ENCODE assay signal across 20 cellular contexts in the genomic region with DNA sequence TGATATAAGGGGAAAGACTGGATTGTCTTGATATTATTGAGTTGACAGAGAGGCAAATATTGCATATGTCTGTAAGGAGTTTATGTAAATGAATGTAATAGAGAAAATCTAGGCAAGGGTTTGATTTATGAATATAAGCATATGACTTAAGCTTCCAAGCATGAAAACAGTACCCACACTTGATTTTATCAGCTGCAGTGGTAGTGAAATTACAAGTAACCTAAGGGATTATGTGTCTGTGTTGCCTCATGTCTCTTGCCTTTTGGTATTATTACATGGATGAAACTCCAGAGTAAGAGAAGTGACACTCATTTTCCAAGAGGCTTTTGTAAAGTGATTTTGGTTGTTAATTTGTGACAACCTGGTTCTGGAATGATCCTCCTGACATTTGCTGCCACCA.
"Had no signal": no experiment of that assay in that cellular context is flagged by ENCODE, and none has a peak within 500 bp of the region (broad histone marks: within the 10 kb centered on the region; RNA-seq: fewer than 3 reads in every experiment).

No MANE protein-coding gene starts in this region.

- H3K9me3 Mint-ChIP-seq: activated naive CD8-positive, alpha-beta T cell treated with anti-CD3 and anti-CD28 coated beads, Interleukin-2, amount 50 U/mL, for 24 hours; activated T-helper 17 cell treated with anti-CD3 and anti-CD28 coated beads, Interleukin-2, amount 50 U/mL, for 72 hours; endodermal cell; stimulated activated memory B cell treated with anti-CD40 and anti-IgM and Interleukin-4, amounts not matched to agents 10 μg/mL and 1 μg/mL and 100 μg/mL, for 72 hours had no signal

- H3K27ac ChIP-seq: cardiac muscle cell, dorsolateral prefrontal cortex, parathyroid adenoma, tibial artery had no signal

- FAIRE-seq: urothelium cell line had no signal

- ATAC-seq: activated CD4-positive, CD25-positive, alpha-beta regulatory T cell treated with anti-CD3 and anti-CD28 coated beads, Interleukin-2, amount 50 U/mL, for 24 hours; activated naive CD8-positive, alpha-beta T cell treated with anti-CD3 and anti-CD28 coated beads, Interleukin-2, amount 50 U/mL, for 24 hours; activated T-helper 17 cell treated with anti-CD3 and anti-CD28 coated beads, Interleukin-2, amount 50 U/mL, for 72 hours; stimulated activated memory B cell treated with anti-CD40 and anti-IgM and Interleukin-4, amounts not matched to agents 10 μg/mL and 1 μg/mL and 100 μg/mL, for 72 hours had no signal

- H3K4me3 Mint-ChIP-seq: activated naive CD8-positive, alpha-beta T cell treated with anti-CD3 and anti-CD28 coated beads, Interleukin-2, amount 50 U/mL, for 24 hours; activated T-helper 17 cell treated with anti-CD3 and anti-CD28 coated beads, Interleukin-2, amount 50 U/mL, for 72 hours; endodermal cell; neural crest cell; stimulated activated memory B cell treated with anti-CD40 and anti-IgM and Interleukin-4, amounts not matched to agents 10 μg/mL and 1 μg/mL and 100 μg/mL, for 72 hours had no signal

- H3K36me3 ChIP-seq: cardiac muscle cell, tibial artery had no signal

- H3K79me2 ChIP-seq: parathyroid adenoma had no signal

- H3K27ac Mint-ChIP-seq: activated naive CD8-positive, alpha-beta T cell treated with anti-CD3 and anti-CD28 coated beads, Interleukin-2, amount 50 U/mL, for 24 hours; activated T-helper 17 cell treated with anti-CD3 and anti-CD28 coated beads, Interleukin-2, amount 50 U/mL, for 72 hours; endodermal cell; stimulated activated memory B cell treated with anti-CD40 and anti-IgM and Interleukin-4, amounts not matched to agents 10 μg/mL and 1 μg/mL and 100 μg/mL, for 72 hours had no signal

- H3K4me1 ChIP-seq: parathyroid adenoma, tibial artery had no signal

- H3K9me3 ChIP-seq: tibial artery had no signal

- H3K4me1 Mint-ChIP-seq: activated naive CD8-positive, alpha-beta T cell treated with anti-CD3 and anti-CD28 coated beads, Interleukin-2, amount 50 U/mL, for 24 hours; activated T-helper 17 cell treated with anti-CD3 and anti-CD28 coated beads, Interleukin-2, amount 50 U/mL, for 72 hours; neural crest cell; stimulated activated memory B cell treated with anti-CD40 and anti-IgM and Interleukin-4, amounts not matched to agents 10 μg/mL and 1 μg/mL and 100 μg/mL, for 72 hours had no signal

- H3K36me3 Mint-ChIP-seq: stimulated activated memory B cell treated with anti-CD40 and anti-IgM and Interleukin-4, amounts not matched to agents 10 μg/mL and 1 μg/mL and 100 μg/mL, for 72 hours had no signal

- H3K27me3 ChIP-seq: cardiac muscle cell, dorsolateral prefrontal cortex, tibial artery had no signal

- H3K4me3 ChIP-seq: cardiac muscle cell, dorsolateral prefrontal cortex, lung, tibial artery had no signal

- H3K27me3 Mint-ChIP-seq: activated naive CD8-positive, alpha-beta T cell treated with anti-CD3 and anti-CD28 coated beads, Interleukin-2, amount 50 U/mL, for 24 hours; stimulated activated memory B cell treated with anti-CD40 and anti-IgM and Interleukin-4, amounts not matched to agents 10 μg/mL and 1 μg/mL and 100 μg/mL, for 72 hours had no signal

- H3K9ac ChIP-seq: parathyroid adenoma had no signal

- H2AFZ ChIP-seq: parathyroid adenoma had no signal

- DNase-seq: activated CD4-positive, alpha-beta T cell treated with anti-CD3 and anti-CD28 coated beads, Interleukin-2, amount 50 U/mL, for 1 hour; activated naive CD4-positive, alpha-beta T cell treated with Interleukin-2 at 50 U/mL for 16 hours; activated naive CD8-positive, alpha-beta T cell treated with anti-CD3 and anti-CD28 coated beads, Interleukin-2, amount 50 U/mL, for 24 hours; activated T-cell treated with anti-CD3 and anti-CD28 coated beads for 4 hours; dorsolateral prefrontal cortex; endodermal cell; erythroblast; islet precursor cell; midbrain; stimulated activated CD4-positive, alpha-beta T cell treated with anti-CD3 and anti-CD28 coated beads, Interleukin-12 subunit alpha, Interleukin-12 subunit beta, amount 100 ng/mL, for 4 hours; T1000; tibial artery had no signal
